Comparison of ENCODE assay signal across 8 cellular contexts in genomic region chrX:70133303-70134115, GRCh38. TPM values are rescaled to one million over a fixed set of nuclear protein-coding genes. Genes with fewer than 3 reads are reported as not detected.
DNase-seq lines count a peak whose midpoint lies in the region; ATAC-seq and TF ChIP-seq lines count a peak whose summit lies in the region.

TSS of gene IGBP1 (plus strand) at chrX:70133447. CDS start at chrX:70133948, 501 bp downstream.

- in situ Hi-C loops in HAP-1 (cut with MboI; ENCODE audit: low sequenced_read_pairs) = no loop called here

- H3K4me1 ChIP-seq in HAP-1 (peaks cover 32% of the 10 kb centered on the region), foreskin keratinocyte (peaks cover 7% of the 10 kb centered on the region), neuron (ENCODE audit: insufficient read depth, low read length) (no peaks in the 10 kb centered on the region), subcutaneous abdominal adipose tissue (ENCODE audit: control insufficient read depth in 5 of 5, insufficient read depth in 5 of 5, low read length in 5 of 5) (peaks cover 0 to 19% (median 15%) of the 10 kb centered on the region in 5 donors)

- H3K4me3 ChIP-seq in HAP-1 (peak within 1 kb of the TSS; percentile 85), MG63 (peak within 1 kb of the TSS; percentile 70), neuron (ENCODE audit: low read length) (peak within 1 kb of the TSS; percentile 74), subcutaneous abdominal adipose tissue (ENCODE audit: low read depth in 1 of 5, low read length in 5 of 5) (peak within 1 kb of the TSS; percentile 83 to 95 (median 92))

- no peaks in the 10 kb centered on the region for H3K9me3 ChIP-seq in HAP-1
- no peaks in the 10 kb centered on the region for H3K9me3 ChIP-seq in MG63
- no peaks in the 10 kb centered on the region for H3K9me3 ChIP-seq in neuron (ENCODE audit: low read length)
- H3K9me3 ChIP-seq in subcutaneous abdominal adipose tissue (ENCODE audit: control insufficient read depth in 5 of 5, low read length in 5 of 5) = peaks cover 0 to 5% (median 3%) of the 10 kb centered on the region in 5 donors

- H3K27ac ChIP-seq in foreskin keratinocyte = peak within 1 kb of the TSS; percentile 55
- peak within 1 kb of the TSS; percentile 69 for H3K27ac ChIP-seq in subcutaneous abdominal adipose tissue (ENCODE audit: low read depth, low read length)

- H2AFZ ChIP-seq in neuron (ENCODE audit: low read depth, low read length) = no peak within 1 kb of the TSS

- H3K9ac ChIP-seq in subcutaneous abdominal adipose tissue (ENCODE audit: low read length in 5 of 5) = peak within 1 kb of the TSS; percentile 60 to 84 (median 74)

- ATAC-seq in foreskin keratinocyte = peak; percentile 86

- peak; percentile 68 for TF ChIP-seq CTCF in foreskin keratinocyte (conservative IDR thresholded peaks at IDR 0.05)

- H3K27me3 ChIP-seq in HAP-1 (ENCODE audit: low read depth) (no peaks in the 10 kb centered on the region), MG63 (no peaks in the 10 kb centered on the region), foreskin keratinocyte (no peaks in the 10 kb centered on the region), neuron (ENCODE audit: insufficient read depth, low read length) (no peaks in the 10 kb centered on the region), subcutaneous abdominal adipose tissue (ENCODE audit: control insufficient read depth in 5 of 5, insufficient read depth in 4 of 5, low read length in 5 of 5) (peaks cover 0 to 9% (median 0%) of the 10 kb centered on the region in 5 donors)

- H3K36me3 ChIP-seq in HAP-1 (replicated peaks) (peaks cover 24% of the 10 kb centered on the region), MG63 (peaks cover 3% of the 10 kb centered on the region; the same call in 1 of the 2 replicates), neuron (ENCODE audit: insufficient read depth, low read length) (peaks cover 6% of the 10 kb centered on the region), subcutaneous abdominal adipose tissue (ENCODE audit: control insufficient read depth in 5 of 5, insufficient read depth in 5 of 5, low read length in 5 of 5) (peaks cover 0 to 5% (median 0%) of the 10 kb centered on the region in 5 donors)

- DNase-seq in GDM1 (lab: John Stamatoyannopoulos, UW) = peak; percentile 75
- DNase-seq in HAP-1 (ENCODE audit: low spot score in 2 of 2) = peak; percentile 94 to 97
- DNase-seq in MG63 = peak; percentile 80
- peak; percentile 93 for DNase-seq in SIG-M5 treated with dmso at 0.1 percent for 504 hours (lab: John Stamatoyannopoulos, UW; ENCODE audit: unreplicated experiment)
- DNase-seq in activated gamma-delta T cell treated with Interleukin-2 at 50 U/mL for 16 hours = peak; percentile 66
- peak; percentile 65 to 79 for DNase-seq in foreskin keratinocyte

RNA-seq across cellular contexts. Expression of gene IGBP1, which starts in this region (rescaled TPM):
- 55.2 and 59.5 TPM in 2 replicates for total RNA-seq in MG63 (2014; rRNA removed; shearing (Covaris generic); ENCODE audit: low replicate concordance)
- 36.0 and 39.2 TPM in 2 replicates for total RNA-seq in foreskin keratinocyte
- polyA plus RNA-seq in foreskin keratinocyte = 37.2 and 38.5 TPM in 2 replicates

Comparison
In these comparisons a context has a peak if more than half of its experiments do, and no peak if none do; other contexts are left out.
1. Peak in every context shown above with its lines: DNase-seq, ATAC-seq, H3K4me3 ChIP-seq and H3K27ac ChIP-seq.